ENCODE assay signal across 34 cellular contexts in the genomic region with DNA sequence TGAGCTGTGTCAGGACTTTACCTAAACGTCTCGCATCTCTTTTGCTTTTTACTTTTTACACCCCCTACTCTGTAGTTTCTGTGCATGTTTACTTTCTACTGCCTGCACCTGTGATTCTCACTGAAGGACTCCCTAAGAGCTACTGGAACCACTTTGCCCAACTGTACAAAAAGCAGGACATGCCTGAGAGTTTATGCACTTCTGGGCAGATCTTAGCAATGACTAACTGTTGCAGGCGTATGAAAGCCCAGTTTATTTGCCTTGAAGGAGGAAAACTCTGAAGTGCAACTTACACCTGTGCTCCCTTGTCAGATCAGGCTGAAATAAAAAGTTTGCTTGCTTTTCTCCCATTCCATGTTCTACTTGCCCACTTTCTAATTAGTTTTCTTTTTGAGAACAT.
"Had no signal": no experiment of that assay in that cellular context is flagged by ENCODE, and none has a peak within 500 bp of the region (broad histone marks: within the 10 kb centered on the region; RNA-seq: fewer than 3 reads in every experiment).

No MANE protein-coding gene starts in this region.

- ATAC-seq: gastroesophageal sphincter; left colon; mucosa of descending colon; right lobe of liver; stimulated activated naive CD8-positive, alpha-beta T cell treated with anti-CD3 and anti-CD28 coated beads, Interleukin-15, Interleukin-2, amounts not matched to agents 100 U/mL and 50 U/mL, for 24 hours; T-helper 17 cell; WTC11 had no signal

- H3K4me1 Mint-ChIP-seq: activated naive CD8-positive, alpha-beta T cell treated with anti-CD3 and anti-CD28 coated beads for 36 hours; brain; immature natural killer cell; nephron; T-helper 17 cell had no signal

- H3K27ac Mint-ChIP-seq: activated naive CD8-positive, alpha-beta T cell treated with anti-CD3 and anti-CD28 coated beads for 36 hours; brain; immature natural killer cell; nephron; progenitor cell of endocrine pancreas; T-helper 17 cell; WTC11 had no signal

- DNase-seq: activated CD4-positive, alpha-beta T cell treated with anti-CD3 and anti-CD28 coated beads for 1 hour; activated CD4-positive, alpha-beta T cell treated with anti-CD3 and anti-CD28 coated beads, Interleukin-2, amount 50 U/mL, for 4 hours; activated effector memory CD4-positive, alpha-beta T cell treated with Interleukin-2 at 50 U/mL for 16 hours; activated naive CD4-positive, alpha-beta T cell treated with Interleukin-2 at 50 U/mL for 16 hours; activated naive CD8-positive, alpha-beta T cell treated with anti-CD3 and anti-CD28 coated beads for 36 hours; activated T-cell treated with anti-CD3 and anti-CD28 coated beads for 4 hours; adrenal gland; aorta; cerebellar nuclear complex; colonic mucosa; dorsolateral prefrontal cortex; effector memory CD4-positive, alpha-beta T cell; erythroblast; hippocampal formation; immature natural killer cell; kidney; left colon; mesenchymal stem cell; mucosa of descending colon; right lobe of liver; stimulated activated CD4-positive, alpha-beta T cell treated with anti-CD3 and anti-CD28 coated beads, Interleukin-12 subunit alpha, Interleukin-12 subunit beta, amount 100 ng/mL, for 4 hours; stimulated activated CD4-positive, alpha-beta T cell treated with anti-CD3 and anti-CD28 coated beads, Interleukin-4, amount 100 ng/mL, for 1 hour; stimulated activated naive CD8-positive, alpha-beta T cell treated with anti-CD3 and anti-CD28 coated beads, Interleukin-15, Interleukin-2, amounts not matched to agents 100 U/mL and 50 U/mL, for 24 hours; T-helper 17 cell; testis had no signal

- H3K4me3 ChIP-seq: adrenal gland, cardiac muscle cell, colonic mucosa, dorsolateral prefrontal cortex, gastroesophageal sphincter, mucosa of descending colon, right lobe of liver, skin epidermis, testis, upper lobe of left lung had no signal

- H3K36me3 Mint-ChIP-seq: activated naive CD8-positive, alpha-beta T cell treated with anti-CD3 and anti-CD28 coated beads for 36 hours; brain; WTC11 had no signal

- H3K4me3 Mint-ChIP-seq: activated naive CD8-positive, alpha-beta T cell treated with anti-CD3 and anti-CD28 coated beads for 36 hours; brain; immature natural killer cell; nephron; T-helper 17 cell; WTC11 had no signal

- H3K9me3 ChIP-seq: adrenal gland, colonic mucosa, mucosa of descending colon, neutrophil, right lobe of liver, testis, upper lobe of left lung had no signal

- H3K27ac ChIP-seq: adrenal gland, cardiac muscle cell, colonic mucosa, dorsolateral prefrontal cortex, gastroesophageal sphincter, neutrophil, right lobe of liver, skin epidermis, testis, upper lobe of left lung had no signal

- H3K36me3 ChIP-seq: adrenal gland, cardiac muscle cell, colonic mucosa, gastroesophageal sphincter, neutrophil, right lobe of liver, upper lobe of left lung had no signal

- H3K4me1 ChIP-seq: adrenal gland, colonic mucosa, gastroesophageal sphincter, testis, upper lobe of left lung had no signal

- H3K27me3 ChIP-seq: adrenal gland, cardiac muscle cell, colonic mucosa, gastroesophageal sphincter, neutrophil, right lobe of liver, testis, upper lobe of left lung had no signal
